In genomic region chr3:24773798-24774197, GRCh38 we compare ENCODE assay signal across 8 cellular contexts.
DNase-seq lines count a peak whose midpoint lies in the region; ATAC-seq, FAIRE-seq and TF ChIP-seq lines count a peak whose summit lies in the region.

No MANE protein-coding gene starts in this region.

- H3K4me2 ChIP-seq in KMS-11: no peak overlapping the region

- peak; percentile 29 for FAIRE-seq in endometrium (lab: Jason Lieb, UNC)
- no peak for FAIRE-seq in GM12892 (lab: Jason Lieb, UNC)

- H3K9ac ChIP-seq in KMS-11: no peak overlapping the region

- CTCF ChIA-PET in RWPE1 (lab: Yijun Ruan, JAX): interaction anchor here (0.6 kb wide), 5 partner anchors 238 to 1960 kb away, joined by 3 to 7 read pairs (median 3); no protein-coding TSS in a partner anchor

- no peaks in the 10 kb centered on the region for H3K36me3 ChIP-seq in KMS-11 (ENCODE audit: insufficient read depth)

- no peak overlapping the region for H3K27ac ChIP-seq in KMS-11
- H3K27ac ChIP-seq in RWPE1: no peak overlapping the region

- POLR2A ChIA-PET in RWPE1 (lab: Yijun Ruan, JAX; ENCODE audit: low non-redundant PET): no interaction called here

- H2AFZ ChIP-seq in KMS-11 (ENCODE audit: low read depth): no peak overlapping the region

- no peaks in the 10 kb centered on the region for H3K4me1 ChIP-seq in KMS-11 (ENCODE audit: low read depth, poor library complexity, severe bottlenecking)

- no peaks in the 10 kb centered on the region for H3K79me2 ChIP-seq in KMS-11 (ENCODE audit: insufficient read depth, low read depth)

- peak; percentile 76 for ATAC-seq in GM21529 (IDR thresholded peaks at IDR 0.05; ENCODE audit: unreplicated experiment)

- H3K4me3 ChIP-seq in KMS-11 (IDR thresholded peaks at IDR 0.05; ENCODE audit: insufficient read depth, low read depth, low read length): no peak overlapping the region

- no peak for TF ChIP-seq POLR2A in GM12892 (IDR thresholded peaks at IDR 0.05; ENCODE audit: low read depth, low read length)

- H4K20me1 ChIP-seq in KMS-11 (ENCODE audit: insufficient read depth): no peaks in the 10 kb centered on the region

- TF ChIP-seq CTCF in KMS-11 (conservative IDR thresholded peaks at IDR 0.05; ENCODE audit: low read depth, low read length) (peak; percentile 71), RWPE1 (conservative IDR thresholded peaks at IDR 0.05; ENCODE audit: low read depth) (peak; percentile 78)

- no peaks in the 10 kb centered on the region for H3K27me3 ChIP-seq in KMS-11 (ENCODE audit: insufficient read depth, low read depth)

- peak; percentile 50 for DNase-seq in GDM1 (lab: John Stamatoyannopoulos, UW)
- peak; percentile 8 for DNase-seq in RWPE1 (ENCODE audit: low spot score)
- peak; percentile 77 for DNase-seq in medulla oblongata (ENCODE audit: extremely low spot score)
- no peak for DNase-seq in effector CD4-positive, alpha-beta T cell
- DNase-seq in GM12892 (ENCODE audit: insufficient read length): no peak

Comparison
In these comparisons a context has a peak if more than half of its experiments do, and no peak if none do; other contexts are left out.
1. DNase-seq: peak in GDM1 (single experiment), RWPE1 (single experiment) and medulla oblongata (single experiment); none in effector CD4-positive, alpha-beta T cell (single experiment) and GM12892 (single experiment).